ENCODE assay signal across 8 cellular contexts in the genomic region with DNA sequence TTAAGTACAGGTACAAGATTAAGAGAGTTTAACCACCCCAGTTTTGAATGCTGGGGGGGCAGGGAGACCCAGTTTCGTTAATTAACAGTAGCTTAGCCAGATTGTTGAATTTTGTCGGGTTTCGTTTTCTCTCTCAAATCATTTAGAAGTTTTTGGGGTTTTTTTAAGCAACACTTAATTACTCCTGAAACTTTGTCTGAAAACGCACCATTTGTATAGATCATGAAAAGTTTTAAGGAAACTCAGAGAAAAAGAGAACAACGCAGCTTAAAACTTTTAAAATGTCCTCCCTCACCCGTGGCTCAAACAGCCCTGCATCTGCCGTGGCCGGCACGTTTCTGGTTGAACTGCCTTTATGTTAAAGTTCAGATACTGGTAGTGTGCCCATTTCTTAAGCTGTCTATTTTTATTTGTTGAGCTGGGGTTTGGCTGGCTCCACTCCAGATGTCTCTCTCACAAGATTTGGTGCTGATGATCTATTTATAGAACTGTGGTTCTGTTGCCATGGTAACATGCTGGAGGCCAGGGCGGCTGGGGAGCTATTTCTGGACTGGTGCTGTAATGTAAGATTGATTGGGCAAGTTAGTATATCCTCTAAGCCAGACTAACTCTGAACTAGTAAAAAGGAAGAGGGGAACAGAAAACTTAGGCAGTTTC. TPM values are rescaled to one million over a fixed set of nuclear protein-coding genes. Genes with fewer than 3 reads are reported as not detected.
DNase-seq lines count a peak whose midpoint lies in the region; ATAC-seq, FAIRE-seq and TF ChIP-seq lines count a peak whose summit lies in the region.

No MANE protein-coding gene starts in this region.

- intact Hi-C loops in breast epithelium (cut with DNase I; ENCODE audit: low total_unique reads), result no loop called here

- H3K4me3 ChIP-seq in breast epithelium, result peak overlapping the region in 2 of 3 donors; percentile 2 to 29
- peak overlapping the region in 2 of 7 experiments; percentile 3 to 5 for H3K4me3 ChIP-seq in skin epidermis

- peaks cover 0 to 23% of the 10 kb centered on the region in 2 donors for H3K4me1 ChIP-seq in breast epithelium

- TF ChIP-seq POLR2A in breast epithelium (IDR thresholded peaks at IDR 0.05), result no peak

- peak overlapping the region; percentile 82 to 83 for H3K27ac ChIP-seq in breast epithelium
- H3K27ac ChIP-seq in skin epidermis, result peak overlapping the region in 16 of 21 experiments; percentile 8 to 77 (median 60)

- TF ChIP-seq CTCF in breast epithelium (IDR thresholded peaks at IDR 0.05), result no peak

- DNase-seq in activated CD4-positive, alpha-beta T cell treated with anti-CD3 and anti-CD28 coated beads for 1 hour, result peak; percentile 17
- DNase-seq in activated CD4-positive, alpha-beta T cell treated with anti-CD3 and anti-CD28 coated beads, Interleukin-2, amount 50 U/mL, for 4 hours, result no peak
- DNase-seq in NAMALWA (ENCODE audit: low spot score) (peak; percentile 99), T-helper 1 cell (peak; percentile 23 to 73 (median 46)), breast epithelium (ENCODE audit: low spot score in 2 of 2) (peak; percentile 93 to 96)

- ATAC-seq in HG02588 (IDR thresholded peaks at IDR 0.05; ENCODE audit: unreplicated experiment), result peak; percentile 78

- no peaks in the 10 kb centered on the region for H3K27me3 ChIP-seq in breast epithelium

- no peaks in the 10 kb centered on the region for H3K36me3 ChIP-seq in breast epithelium

- H3K9me3 ChIP-seq in breast epithelium, result no peaks in the 10 kb centered on the region

- peak; percentile 91 for FAIRE-seq in islet of Langerhans (lab: Jason Lieb, UNC)

RNA-seq across cellular contexts. Expression of gene GNAS, which starts 55.1 kb away (rescaled TPM):
- 100 to 1,000 TPM; 448 to 714 (median 570) TPM for total RNA-seq in breast epithelium

RNA-seq across cellular contexts. Expression of gene GNAS-AS1, which starts 56.9 kb away (rescaled TPM):
- total RNA-seq in breast epithelium, result 1 to 10 TPM in 1 of 3 donors, under 1 TPM in 2; 0.48 to 1.5 (median 0.98) TPM

Comparison
In these comparisons a context has a peak if more than half of its experiments do, and no peak if none do; other contexts are left out.
1. DNase-seq: peak in activated CD4-positive, alpha-beta T cell treated with anti-CD3 and anti-CD28 coated beads for 1 hour (single experiment), NAMALWA (single experiment), T-helper 1 cell (5 of 5) and breast epithelium (2 of 2); none in activated CD4-positive, alpha-beta T cell treated with anti-CD3 and anti-CD28 coated beads, Interleukin-2, amount 50 U/mL, for 4 hours (0 of 2).